Comparison of ENCODE assay signal across 8 cellular contexts in the genomic region with DNA sequence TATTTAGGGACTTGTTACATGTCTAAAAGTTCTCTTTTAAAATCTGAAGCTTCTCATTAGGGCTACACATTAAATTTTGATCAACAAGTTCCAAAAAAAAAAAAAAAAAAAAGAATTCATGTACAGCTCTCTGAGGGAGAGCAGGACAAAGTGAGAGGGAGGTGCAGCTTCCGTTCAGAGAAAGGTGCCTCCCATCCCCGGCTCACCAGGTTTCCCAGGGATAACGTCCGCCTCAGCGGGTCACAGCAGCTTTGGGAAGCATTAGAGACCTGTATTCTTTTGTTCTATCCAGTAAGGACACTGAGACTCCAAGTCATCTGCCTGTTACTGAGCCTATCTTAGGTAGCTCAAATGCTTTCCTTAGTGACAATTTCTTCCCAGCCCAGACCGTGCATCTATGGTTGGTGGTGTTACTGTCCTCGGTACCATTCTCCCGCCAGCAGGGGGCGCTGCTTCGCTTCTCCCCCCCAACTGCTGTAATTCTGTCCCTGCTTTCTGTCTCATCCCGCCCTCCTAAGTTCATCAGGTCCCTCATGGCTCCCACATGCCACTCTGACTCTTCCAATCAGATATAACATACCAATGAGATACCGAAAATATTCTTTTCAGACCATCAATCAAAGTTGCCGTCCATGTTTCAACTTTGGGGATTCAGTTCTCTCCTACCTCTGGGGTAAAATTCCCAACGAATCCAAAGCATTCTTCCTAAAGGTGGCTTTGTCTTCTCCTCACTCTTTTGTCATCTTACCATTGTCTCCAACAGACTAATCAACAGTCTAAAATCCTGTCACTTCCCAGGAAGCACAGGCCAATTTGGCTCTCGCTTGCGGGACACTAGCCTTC.
DNase-seq lines count a peak whose midpoint lies in the region; ATAC-seq and TF ChIP-seq lines count a peak whose summit lies in the region.

No MANE protein-coding gene starts in this region.

- no peak overlapping the region for H3K27ac ChIP-seq in coronary artery

- no peak overlapping the region for H3K27ac Mint-ChIP-seq in osteocyte (ENCODE audit: unreplicated experiment)

- no peaks in the 10 kb centered on the region for H3K9me3 Mint-ChIP-seq in osteocyte (ENCODE audit: unreplicated experiment)

- no peak overlapping the region for H3K4me3 ChIP-seq in coronary artery

- TF ChIP-seq CTCF in osteocyte (IDR thresholded peaks at IDR 0.05) (peak; percentile 86), coronary artery (IDR thresholded peaks at IDR 0.05) (no peak)

- DNase-seq in AG08395 (ENCODE audit: low spot score) (peak; percentile 60), NCI-H460 (ENCODE audit: extremely low read depth, low read depth) (peak; percentile 26), activated T-cell treated with anti-CD3 and anti-CD28 coated beads for 1 hour (ENCODE audit: low read depth) (peak; percentile 31), fibroblast of peridontal ligament (ENCODE audit: extremely low read depth) (peak; percentile 53), osteocyte (ENCODE audit: extremely low spot score, unreplicated experiment) (no peak), coronary artery (ENCODE audit: low spot score) (no peak)

- H3K27me3 Mint-ChIP-seq in osteocyte (ENCODE audit: unreplicated experiment) = peaks cover 5% of the 10 kb centered on the region

- H3K4me1 Mint-ChIP-seq in osteocyte (ENCODE audit: unreplicated experiment) = peaks cover 2% of the 10 kb centered on the region

- peak; percentile 89 for ATAC-seq in GM18502 (IDR thresholded peaks at IDR 0.05; ENCODE audit: poor library complexity, unreplicated experiment)
- ATAC-seq in HG02852 (IDR thresholded peaks at IDR 0.05; ENCODE audit: unreplicated experiment) = peak; percentile 85

- no peaks in the 10 kb centered on the region for H3K36me3 Mint-ChIP-seq in osteocyte (ENCODE audit: unreplicated experiment)

- no peak overlapping the region for H3K4me3 Mint-ChIP-seq in osteocyte (ENCODE audit: unreplicated experiment)

Comparison
In these comparisons a context has a peak if more than half of its experiments do, and no peak if none do; other contexts are left out.
1. DNase-seq: peak in AG08395 (single experiment), NCI-H460 (single experiment), activated T-cell treated with anti-CD3 and anti-CD28 coated beads for 1 hour (single experiment) and fibroblast of peridontal ligament (single experiment); none in osteocyte (single experiment) and coronary artery (single experiment).